Comparison of ENCODE assay signal across 29 cellular contexts in the genomic region with DNA sequence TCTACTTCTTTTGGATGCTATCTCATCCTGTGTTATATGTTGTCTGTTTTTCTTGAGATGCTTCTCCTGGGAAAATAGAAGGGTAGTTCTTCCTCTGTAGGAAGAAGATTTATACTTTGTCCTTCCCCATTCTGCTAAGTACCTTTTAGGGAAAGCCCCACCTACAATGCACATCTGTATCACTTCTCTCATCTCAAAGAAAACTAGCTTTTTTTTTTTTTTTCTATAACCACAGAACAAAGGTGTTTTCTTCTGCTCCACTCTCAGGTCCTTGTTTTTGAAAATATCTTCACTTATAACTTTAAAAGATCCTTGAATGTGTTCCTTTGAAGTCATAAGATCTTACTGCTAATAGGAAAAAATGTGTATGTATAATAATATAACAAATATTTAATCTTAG.
"Had no signal": no experiment of that assay in that cellular context is flagged by ENCODE, and none has a peak within 500 bp of the region (broad histone marks: within the 10 kb centered on the region; RNA-seq: fewer than 3 reads in every experiment).

No MANE protein-coding gene starts in this region.

- H3K27ac ChIP-seq: ascending aorta, breast epithelium, cardiac muscle cell, colonic mucosa, epithelial cell of prostate, esophagus squamous epithelium had no signal

- H3K36me3 Mint-ChIP-seq: activated naive CD4-positive, alpha-beta T cell treated with anti-CD3 and anti-CD28 coated beads, Interleukin-2, amount 50 U/mL, for 72 hours; brain had no signal

- H3K4me3 ChIP-seq: ascending aorta, breast epithelium, cardiac muscle cell, colonic mucosa, esophagus squamous epithelium had no signal

- H3K36me3 ChIP-seq: ascending aorta, breast epithelium, cardiac muscle cell, colonic mucosa, esophagus squamous epithelium had no signal

- H3K27ac Mint-ChIP-seq: activated CD4-positive, alpha-beta memory T cell treated with anti-CD3 and anti-CD28 coated beads for 36 hours; activated CD4-positive, alpha-beta T cell treated with anti-CD3 and anti-CD28 coated beads for 36 hours; activated CD4-positive, alpha-beta T cell treated with anti-CD3 and anti-CD28 coated beads, Interleukin-2, amount 10 ng/mL, durations not matched to agents 24 days and 14 days; activated CD8-positive, alpha-beta memory T cell treated with anti-CD3 and anti-CD28 coated beads, Interleukin-2, amount 10 ng/mL, durations not matched to agents 7 days and 5 days; activated CD8-positive, alpha-beta T cell treated with anti-CD3 and anti-CD28 coated beads, Interleukin-2, amount 10 ng/mL, durations not matched to agents 7 days and 5 days; activated naive CD4-positive, alpha-beta T cell treated with anti-CD3 and anti-CD28 coated beads, Interleukin-2, amount 10 ng/mL, durations not matched to agents 7 days and 5 days; activated naive CD4-positive, alpha-beta T cell treated with anti-CD3 and anti-CD28 coated beads, Interleukin-2, amount 50 U/mL, for 72 hours; activated naive CD8-positive, alpha-beta T cell treated with anti-CD3 and anti-CD28 coated beads, Interleukin-2, amount 10 ng/mL, durations not matched to agents 7 days and 5 days; activated T-cell treated with anti-CD3 and anti-CD28 coated beads, Interleukin-2, amount 50 U/mL, for 24 hours; activated T-cell treated with anti-CD3 and anti-CD28 coated beads, Interleukin-2, amount 50 U/mL, for 72 hours; brain had no signal

- H3K4me1 ChIP-seq: ascending aorta, breast epithelium, colonic mucosa, esophagus squamous epithelium had no signal

- DNase-seq: activated CD4-positive, alpha-beta memory T cell treated with anti-CD3 and anti-CD28 coated beads for 36 hours; activated CD4-positive, alpha-beta T cell treated with anti-CD3 and anti-CD28 coated beads for 36 hours; activated CD4-positive, alpha-beta T cell treated with anti-CD3 and anti-CD28 coated beads, Interleukin-2, amount 10 ng/mL, durations not matched to agents 24 days and 14 days; activated CD4-positive, CD25-positive, alpha-beta regulatory T cell; activated CD4-positive, CD25-positive, alpha-beta regulatory T cell treated with anti-CD3 and anti-CD28 coated beads, Interleukin-2, amount 50 U/mL, for 72 hours; activated CD8-positive, alpha-beta memory T cell treated with anti-CD3 and anti-CD28 coated beads, Interleukin-2, amount 10 ng/mL, durations not matched to agents 7 days and 5 days; activated CD8-positive, alpha-beta memory T cell treated with anti-CD3 and anti-CD28 coated beads, Interleukin-2, amount 50 U/mL, for 48 hours; activated CD8-positive, alpha-beta T cell treated with anti-CD3 and anti-CD28 coated beads, Interleukin-2, amount 10 ng/mL, durations not matched to agents 7 days and 5 days; activated gamma-delta T cell; activated naive CD4-positive, alpha-beta T cell; activated naive CD4-positive, alpha-beta T cell treated with anti-CD3 and anti-CD28 coated beads, Interleukin-2, amount 10 ng/mL, durations not matched to agents 7 days and 5 days; activated naive CD8-positive, alpha-beta T cell treated with anti-CD3 and anti-CD28 coated beads, Interleukin-2, amount 10 ng/mL, durations not matched to agents 7 days and 5 days; activated T-cell treated with anti-CD3 and anti-CD28 coated beads for 4 hours; activated T-cell treated with anti-CD3 and anti-CD28 coated beads, Interleukin-2, amount 50 U/mL, for 24 hours; activated T-cell treated with anti-CD3 and anti-CD28 coated beads, Interleukin-2, amount 50 U/mL, for 72 hours; central memory CD4-positive, alpha-beta T cell; cerebellar nuclear complex; colonic mucosa; effector CD8-positive, alpha-beta T cell; esophagus squamous epithelium; foreskin melanocyte; head of caudate nucleus; T-helper 2 cell had no signal

- H3K27me3 ChIP-seq: ascending aorta, breast epithelium, cardiac muscle cell, colonic mucosa, esophagus squamous epithelium had no signal

- H3K27me3 Mint-ChIP-seq: activated CD4-positive, alpha-beta memory T cell treated with anti-CD3 and anti-CD28 coated beads for 36 hours; activated CD4-positive, alpha-beta T cell treated with anti-CD3 and anti-CD28 coated beads for 36 hours; activated CD4-positive, alpha-beta T cell treated with anti-CD3 and anti-CD28 coated beads, Interleukin-2, amount 10 ng/mL, durations not matched to agents 24 days and 14 days; activated CD8-positive, alpha-beta memory T cell treated with anti-CD3 and anti-CD28 coated beads, Interleukin-2, amount 10 ng/mL, durations not matched to agents 7 days and 5 days; activated naive CD4-positive, alpha-beta T cell treated with anti-CD3 and anti-CD28 coated beads, Interleukin-2, amount 10 ng/mL, durations not matched to agents 7 days and 5 days; activated naive CD8-positive, alpha-beta T cell treated with anti-CD3 and anti-CD28 coated beads, Interleukin-2, amount 10 ng/mL, durations not matched to agents 7 days and 5 days; activated T-cell treated with anti-CD3 and anti-CD28 coated beads, Interleukin-2, amount 50 U/mL, for 24 hours; brain had no signal

- H3K4me1 Mint-ChIP-seq: activated CD4-positive, alpha-beta T cell treated with anti-CD3 and anti-CD28 coated beads for 36 hours; activated CD4-positive, alpha-beta T cell treated with anti-CD3 and anti-CD28 coated beads, Interleukin-2, amount 10 ng/mL, durations not matched to agents 24 days and 14 days; activated CD8-positive, alpha-beta memory T cell treated with anti-CD3 and anti-CD28 coated beads, Interleukin-2, amount 10 ng/mL, durations not matched to agents 7 days and 5 days; activated naive CD4-positive, alpha-beta T cell treated with anti-CD3 and anti-CD28 coated beads, Interleukin-2, amount 10 ng/mL, durations not matched to agents 7 days and 5 days; activated naive CD8-positive, alpha-beta T cell treated with anti-CD3 and anti-CD28 coated beads, Interleukin-2, amount 10 ng/mL, durations not matched to agents 7 days and 5 days; brain had no signal

- ATAC-seq: activated CD4-positive, alpha-beta T cell treated with anti-CD3 and anti-CD28 coated beads for 36 hours; activated CD8-positive, alpha-beta memory T cell treated with anti-CD3 and anti-CD28 coated beads, Interleukin-2, amount 10 ng/mL, durations not matched to agents 7 days and 5 days; activated CD8-positive, alpha-beta T cell treated with anti-CD3 and anti-CD28 coated beads, Interleukin-2, amount 10 ng/mL, durations not matched to agents 7 days and 5 days; activated naive CD4-positive, alpha-beta T cell treated with anti-CD3 and anti-CD28 coated beads, Interleukin-2, amount 50 U/mL, for 72 hours; activated T-cell treated with anti-CD3 and anti-CD28 coated beads, Interleukin-2, amount 50 U/mL, for 72 hours had no signal

- H3K9me3 ChIP-seq: ascending aorta, breast epithelium, colonic mucosa, esophagus squamous epithelium had no signal

- H3K9me3 Mint-ChIP-seq: activated CD4-positive, alpha-beta memory T cell treated with anti-CD3 and anti-CD28 coated beads for 36 hours; activated CD4-positive, alpha-beta T cell treated with anti-CD3 and anti-CD28 coated beads, Interleukin-2, amount 10 ng/mL, durations not matched to agents 24 days and 14 days; activated naive CD4-positive, alpha-beta T cell treated with anti-CD3 and anti-CD28 coated beads, Interleukin-2, amount 10 ng/mL, durations not matched to agents 7 days and 5 days; activated naive CD4-positive, alpha-beta T cell treated with anti-CD3 and anti-CD28 coated beads, Interleukin-2, amount 50 U/mL, for 72 hours; activated naive CD8-positive, alpha-beta T cell treated with anti-CD3 and anti-CD28 coated beads, Interleukin-2, amount 10 ng/mL, durations not matched to agents 7 days and 5 days; activated T-cell treated with anti-CD3 and anti-CD28 coated beads, Interleukin-2, amount 50 U/mL, for 24 hours; activated T-cell treated with anti-CD3 and anti-CD28 coated beads, Interleukin-2, amount 50 U/mL, for 72 hours; brain had no signal

- H3K4me3 Mint-ChIP-seq: activated CD4-positive, alpha-beta memory T cell treated with anti-CD3 and anti-CD28 coated beads for 36 hours; activated CD4-positive, alpha-beta T cell treated with anti-CD3 and anti-CD28 coated beads for 36 hours; activated CD4-positive, alpha-beta T cell treated with anti-CD3 and anti-CD28 coated beads, Interleukin-2, amount 10 ng/mL, durations not matched to agents 24 days and 14 days; activated CD8-positive, alpha-beta memory T cell treated with anti-CD3 and anti-CD28 coated beads, Interleukin-2, amount 10 ng/mL, durations not matched to agents 7 days and 5 days; activated CD8-positive, alpha-beta T cell treated with anti-CD3 and anti-CD28 coated beads, Interleukin-2, amount 10 ng/mL, durations not matched to agents 7 days and 5 days; activated naive CD4-positive, alpha-beta T cell treated with anti-CD3 and anti-CD28 coated beads, Interleukin-2, amount 10 ng/mL, durations not matched to agents 7 days and 5 days; activated naive CD8-positive, alpha-beta T cell treated with anti-CD3 and anti-CD28 coated beads, Interleukin-2, amount 10 ng/mL, durations not matched to agents 7 days and 5 days; activated T-cell treated with anti-CD3 and anti-CD28 coated beads, Interleukin-2, amount 50 U/mL, for 24 hours; activated T-cell treated with anti-CD3 and anti-CD28 coated beads, Interleukin-2, amount 50 U/mL, for 72 hours; brain had no signal
